20 cellular contexts compared by ENCODE assay signal in the genomic region with DNA sequence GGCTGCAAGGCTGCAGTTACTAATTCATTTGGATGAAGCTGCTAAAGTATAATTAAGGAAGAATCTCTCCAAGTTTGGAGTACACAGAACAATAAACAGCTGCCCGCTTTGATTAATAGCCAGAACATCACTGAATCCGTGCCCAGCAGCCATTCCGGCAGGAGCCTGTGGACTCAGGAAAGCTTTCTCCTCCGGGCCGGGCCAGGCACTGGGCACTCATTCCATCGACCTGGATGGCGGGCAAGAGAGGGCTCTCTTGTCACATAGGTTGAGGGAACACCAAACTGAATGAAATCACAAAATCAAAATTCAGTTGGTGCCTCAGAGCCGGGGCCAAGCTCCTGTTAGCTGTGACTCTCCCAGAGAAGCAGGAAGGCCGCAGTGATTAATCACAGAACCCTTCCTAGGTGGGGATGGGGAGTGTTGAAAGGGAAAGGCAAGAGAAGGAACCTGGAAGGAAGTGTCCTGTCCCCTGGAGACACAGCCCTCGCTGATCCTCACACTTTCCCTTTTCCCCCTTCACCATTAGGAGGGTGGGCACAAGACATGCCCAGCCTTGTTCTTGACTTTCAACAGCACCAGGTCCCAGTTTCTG.
A peak's percentile ranks its signal among the peaks of the same experiment; 100 is the strongest.
DNase-seq lines count a peak whose midpoint lies in the region; ATAC-seq, FAIRE-seq and TF ChIP-seq lines count a peak whose summit lies in the region.
"Had no signal": no experiment of that assay in that cellular context is flagged by ENCODE, and none has a peak within 500 bp of the region (broad histone marks: within the 10 kb centered on the region; RNA-seq: fewer than 3 reads in every experiment).

No MANE protein-coding gene starts in this region.

- no peak overlapping the region for H2AFZ ChIP-seq in H1 (ENCODE audit: low read length)
- H2AFZ ChIP-seq: GM23338 had no signal

- H3K23ac ChIP-seq in H1 (ENCODE audit: insufficient read length): no peak overlapping the region

- CTCF ChIA-PET in H1 (lab: Charles Lee; ENCODE audit: partially characterized antibody): interaction anchor here (0.7 to 1.6 kb wide), 3 partner anchors 50 to 175 kb away, joined by 3 to 5 read pairs (median 3); no protein-coding TSS in a partner anchor

- no peak for TF ChIP-seq EP300 in H1 (IDR thresholded peaks at IDR 0.05; ENCODE audit: borderline replicate concordance in 1 of 2, low read depth in 2 of 2, low read length in 2 of 2)

- no peak overlapping the region for H3K4me2 ChIP-seq in H1 (ENCODE audit: insufficient read depth in 1 of 2, low read depth in 2 of 2, low read length in 2 of 2)
- H3K4me2 ChIP-seq: GM23338 had no signal

- H3K9me3 ChIP-seq in right atrium auricular region: no peaks in the 10 kb centered on the region
- H3K9me3 ChIP-seq in H1 (ENCODE audit: insufficient read depth in 2 of 2, low read depth in 1 of 2, low read length in 1 of 2): no peaks in the 10 kb centered on the region
- H3K9me3 ChIP-seq: BE2C, Caco-2 had no signal

- H3K4me1 ChIP-seq in right atrium auricular region (no peaks in the 10 kb centered on the region), H1 (replicated peaks in 1 of 4; ENCODE audit: control insufficient read depth in 3 of 4, insufficient read depth in 4 of 4, low read length in 3 of 4) (no peaks in the 10 kb centered on the region; a peak in 1 of 7 replicates), foreskin keratinocyte (peaks cover 13% of the 10 kb centered on the region)
- H3K4me1 ChIP-seq: BE2C had no signal

- no peaks in the 10 kb centered on the region for H3K23me2 ChIP-seq in H1 (ENCODE audit: low read depth, low read length)

- H3K36me3 ChIP-seq in right atrium auricular region: no peaks in the 10 kb centered on the region
- H3K36me3 ChIP-seq in H1 (ENCODE audit: control insufficient read depth in 2 of 4, insufficient read depth in 4 of 4, low read length in 3 of 4): no peaks in the 10 kb centered on the region
- H3K36me3 ChIP-seq: BE2C had no signal

- no peak overlapping the region for H4K8ac ChIP-seq in H1 (ENCODE audit: extremely low read depth, insufficient read depth, low read length)

- H2BK20ac ChIP-seq in H1 (ENCODE audit: low read length): no peak overlapping the region

- H3K4me3 ChIP-seq in right atrium auricular region (no peak overlapping the region), H1 (ENCODE audit: extremely low read depth in 1 of 4, insufficient read depth in 2 of 4, low read depth in 3 of 4, low read length in 4 of 4) (no peak overlapping the region)
- H3K4me3 ChIP-seq: GM23338 had no signal

- POLR2A ChIA-PET in H1 (lab: Charles Lee; ENCODE audit: partially characterized antibody): no interaction called here

- no peak for FAIRE-seq in H1 (lab: Jason Lieb, UNC)
- FAIRE-seq: A204.1, HepG2 had no signal

- H2BK120ac ChIP-seq in H1 (replicated peaks; ENCODE audit: low read depth, low read length): no peak overlapping the region

- intact Hi-C loops in cardiac septum (cut with DNase I): no loop called here

- H3K79me2 ChIP-seq in H1 (ENCODE audit: control insufficient read depth in 1 of 2, insufficient read depth in 2 of 2, low read length in 2 of 2): no peaks in the 10 kb centered on the region

- no peak overlapping the region for H3K14ac ChIP-seq in H1 (ENCODE audit: insufficient read length)

- H3K9ac ChIP-seq in H1 (replicated peaks in 1 of 4; ENCODE audit: extremely low read depth in 1 of 4, low read depth in 3 of 4, low read length in 3 of 4): no peak overlapping the region

- no peaks in the 10 kb centered on the region; the same call in 1 of the 2 replicates for H3K79me1 ChIP-seq in H1 (ENCODE audit: low read depth, low read length)

- H3K27ac ChIP-seq in right atrium auricular region: no peak overlapping the region
- H3K27ac ChIP-seq in H1 (ENCODE audit: low read depth, low read length): no peak overlapping the region
- no peak overlapping the region for H3K27ac ChIP-seq in foreskin keratinocyte
- H3K27ac ChIP-seq: C4-2B had no signal

- 0 out of 2 replicates have a peak overlapping the region, but pooled peaks have one; percentile 18 for H2BK15ac ChIP-seq in H1 (ENCODE audit: low read length)

- no peaks in the 10 kb centered on the region for H3K27me3 ChIP-seq in right atrium auricular region
- H3K27me3 ChIP-seq in H1 (replicated peaks in 1 of 4; ENCODE audit: control insufficient read depth in 3 of 4, extremely low read depth in 1 of 4, insufficient read depth in 3 of 4, low read length in 3 of 4): peaks cover 0 to 2% (median 0%) of the 10 kb centered on the region in 4 experiments; a peak in 1 of 7 replicates
- no peaks in the 10 kb centered on the region for H3K27me3 ChIP-seq in foreskin keratinocyte
- H3K27me3 ChIP-seq: BE2C had no signal

- no peak overlapping the region for H3K4ac ChIP-seq in H1 (replicated peaks; ENCODE audit: insufficient read length, low read depth, low read length)

- no peak overlapping the region for H4K5ac ChIP-seq in H1 (ENCODE audit: insufficient read length, low read depth, low read length)

- H3K18ac ChIP-seq in H1 (ENCODE audit: extremely low read depth, low read length): no peak overlapping the region

- H2BK5ac ChIP-seq in H1 (ENCODE audit: low read depth, low read length): no peak overlapping the region

- no peak for TF ChIP-seq POLR2A in H1 (IDR thresholded peaks at IDR 0.05; ENCODE audit: control extremely low read depth in 1 of 2, low read depth in 2 of 2, low read length in 2 of 2)

- H3K56ac ChIP-seq in H1 (replicated peaks; ENCODE audit: insufficient read length, low read depth, low read length): no peak overlapping the region

- TF ChIP-seq CTCF in right atrium auricular region (IDR thresholded peaks at IDR 0.05): no peak
- no peak for TF ChIP-seq CTCF in H1 (IDR thresholded peaks at IDR 0.05; ENCODE audit: control extremely low read depth in 1 of 3, insufficient read depth in 1 of 3, low read depth in 1 of 3, low read length in 3 of 3)
- no peak for TF ChIP-seq CTCF in foreskin keratinocyte (conservative IDR thresholded peaks at IDR 0.05)

- TF ChIP-seq RAD21 in H1 (IDR thresholded peaks at IDR 0.05 in 1 of 2, conservative IDR thresholded peaks at IDR 0.05 in 1 of 2; ENCODE audit: low read depth in 2 of 2, low read length in 2 of 2): no peak

- H2AK5ac ChIP-seq in H1 (ENCODE audit: low read depth, low read length): no peak overlapping the region

- ATAC-seq in foreskin keratinocyte (peak; percentile 54), HG03095 (IDR thresholded peaks at IDR 0.05; ENCODE audit: unreplicated experiment) (no peak)
- ATAC-seq: GM23338, HepG2 had no signal

- no peaks in the 10 kb centered on the region for H4K20me1 ChIP-seq in H1 (replicated peaks in 1 of 2; ENCODE audit: control insufficient read depth in 1 of 2, insufficient read depth in 2 of 2, low read length in 2 of 2)

- DNase-seq in cardiac septum (ENCODE audit: low spot score) (peak; percentile 59), right atrium auricular region (ENCODE audit: low spot score) (no peak), H1 (ENCODE audit: low read depth in 1 of 2, low spot score in 2 of 2) (no peak), foreskin keratinocyte (peak in 1 of 2 donors; percentile 60), A172 (ENCODE audit: low spot score) (no peak)
- DNase-seq in activated effector memory CD4-positive, alpha-beta T cell treated with anti-CD3 and anti-CD28 coated beads, Interleukin-2, amount 50 U/mL, for 16 hours: no peak
- DNase-seq: ACHN; BE2C; Caco-2; CD4-positive, alpha-beta T cell; DMS153; DMS79; GDM1; H7; HFFc6 had no signal

- no peak overlapping the region for H4K91ac ChIP-seq in H1 (replicated peaks; ENCODE audit: insufficient read length, low read length)

- H2BK12ac ChIP-seq in H1 (ENCODE audit: low read depth, low read length): no peak overlapping the region

- WGBS in H1 (ENCODE audit: extremely low coverage in 1 of 2, insufficient coverage in 1 of 2, insufficient read length in 1 of 2, insufficient replicate concordance in 2 of 2, low coverage in 1 of 2, low lambda C conversion rate in 2 of 2, missing lambda C conversion rate in 1 of 2), 2 experiments: 98% methylated on average over 9 of the region's 10 CpGs; no CpG with 5 or more reads in 1 of the 2 experiments

TF ChIP-seq in H1, 55 proteins besides CTCF, POLR2A, EP300 and RAD21:
- TF ChIP-seq CHD1 (IDR thresholded peaks at IDR 0.05; ENCODE audit: low read depth, low read length) (no peak), RBBP5 (IDR thresholded peaks at IDR 0.05; ENCODE audit: borderline replicate concordance, low read depth, low read length) (no peak), RNF2 (IDR thresholded peaks at IDR 0.05; ENCODE audit: borderline replicate concordance, low read depth, low read length, missing control alignments, poor library complexity, severe bottlenecking) (no peak), JUN (IDR thresholded peaks at IDR 0.05; ENCODE audit: low read depth, low read length) (no peak), SIRT6 (IDR thresholded peaks at IDR 0.05; ENCODE audit: low read length) (no peak), TCF12 (IDR thresholded peaks at IDR 0.05; ENCODE audit: low read depth, low read length) (no peak), BCL11A (IDR thresholded peaks at IDR 0.05; ENCODE audit: low read depth in 2 of 2, low read length in 2 of 2) (no peak)
